Comparison of ENCODE assay signal across 1 cellular context in the genomic region with DNA sequence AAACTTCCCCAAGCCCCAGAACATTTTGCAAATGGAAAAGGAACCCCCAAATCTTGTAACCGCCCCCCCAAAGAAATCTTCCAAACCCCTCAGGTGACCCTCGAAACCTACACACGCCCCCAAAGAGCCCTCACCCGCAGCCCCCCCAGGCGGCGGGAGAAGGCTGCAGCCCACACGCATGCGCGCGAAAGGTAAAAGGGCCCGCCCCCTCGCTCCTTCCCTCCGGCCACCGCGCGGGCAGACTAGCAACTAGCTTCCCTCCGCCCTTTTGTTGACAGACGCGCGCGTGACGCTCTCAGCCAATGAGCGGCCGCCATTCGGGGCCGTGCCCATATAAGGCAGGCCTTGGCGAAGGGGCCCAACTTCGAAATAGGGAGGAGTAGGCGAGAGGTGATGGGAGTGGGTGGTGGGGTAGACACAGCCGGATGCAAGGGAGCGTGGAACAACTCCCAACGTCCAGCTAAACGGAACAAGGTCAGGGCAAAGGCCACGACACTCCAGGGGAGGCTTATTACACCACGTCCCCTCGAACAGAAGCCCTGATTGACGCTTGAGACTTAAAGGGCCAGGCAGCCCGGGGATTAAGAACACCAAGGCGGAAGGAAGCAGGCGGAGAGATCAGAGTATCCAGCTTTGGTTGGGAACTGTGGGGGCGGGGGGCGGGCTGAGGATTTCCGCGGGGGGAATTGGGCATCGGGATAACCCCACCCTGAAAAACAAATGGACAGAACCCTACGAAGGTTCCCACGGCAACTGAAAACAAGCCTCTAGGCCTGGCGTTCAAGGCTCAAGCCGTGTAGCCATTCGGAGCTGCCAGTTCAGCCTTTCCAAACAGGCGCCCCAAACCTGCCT.
TF ChIP-seq lines count a peak whose summit lies in the region.

No MANE protein-coding gene starts in this region.

TF ChIP-seq in IMR-90, 13 proteins besides CTCF, POLR2A, EP300 and RAD21:
- TF ChIP-seq SMC3 (IDR thresholded peaks at IDR 0.05; ENCODE audit: low read depth, low read length) = no peak
- peak; percentile 53; the same call in 1 of the 2 replicates for TF ChIP-seq FOS (IDR thresholded peaks at IDR 0.05; ENCODE audit: low read depth, low read length)
- TF ChIP-seq RCOR1 (IDR thresholded peaks at IDR 0.05; ENCODE audit: insufficient replicate concordance, low read length) = no peak
- TF ChIP-seq, protein P1, sequence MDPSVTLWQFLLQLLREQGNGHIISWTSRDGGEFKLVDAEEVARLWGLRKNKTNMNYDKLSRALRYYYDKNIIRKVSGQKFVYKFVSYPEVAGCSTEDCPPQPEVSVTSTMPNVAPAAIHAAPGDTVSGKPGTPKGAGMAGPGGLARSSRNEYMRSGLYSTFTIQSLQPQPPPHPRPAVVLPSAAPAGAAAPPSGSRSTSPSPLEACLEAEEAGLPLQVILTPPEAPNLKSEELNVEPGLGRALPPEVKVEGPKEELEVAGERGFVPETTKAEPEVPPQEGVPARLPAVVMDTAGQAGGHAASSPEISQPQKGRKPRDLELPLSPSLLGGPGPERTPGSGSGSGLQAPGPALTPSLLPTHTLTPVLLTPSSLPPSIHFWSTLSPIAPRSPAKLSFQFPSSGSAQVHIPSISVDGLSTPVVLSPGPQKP (IDR thresholded peaks at IDR 0.05; ENCODE audit: borderline replicate concordance, low read depth, low read length) = peak; percentile 83; the same call in 1 of the 2 replicates
- TF ChIP-seq CEBPB (IDR thresholded peaks at IDR 0.05; ENCODE audit: low read depth, low read length) = peak; percentile 45; the same call in 1 of the 2 replicates
- TF ChIP-seq MAZ (IDR thresholded peaks at IDR 0.05; ENCODE audit: borderline replicate concordance, low read depth, low read length) = peak; percentile 61; the same call in 1 of the 2 replicates
- TF ChIP-seq MXI1 (IDR thresholded peaks at IDR 0.05; ENCODE audit: borderline replicate concordance, low read depth, low read length) = peak; percentile 44; the same call in 1 of the 2 replicates
- peak; percentile 91 for TF ChIP-seq BHLHE40 (IDR thresholded peaks at IDR 0.05; ENCODE audit: low read depth, low read length)
- TF ChIP-seq NFE2L2 (IDR thresholded peaks at IDR 0.05; ENCODE audit: low read depth, low read length) = no peak
- TF ChIP-seq MAFK (IDR thresholded peaks at IDR 0.05; ENCODE audit: low read depth, low read length) = no peak
- no peak for TF ChIP-seq CHD1 (IDR thresholded peaks at IDR 0.05; ENCODE audit: low read depth, low read length)
- TF ChIP-seq, protein P2, sequence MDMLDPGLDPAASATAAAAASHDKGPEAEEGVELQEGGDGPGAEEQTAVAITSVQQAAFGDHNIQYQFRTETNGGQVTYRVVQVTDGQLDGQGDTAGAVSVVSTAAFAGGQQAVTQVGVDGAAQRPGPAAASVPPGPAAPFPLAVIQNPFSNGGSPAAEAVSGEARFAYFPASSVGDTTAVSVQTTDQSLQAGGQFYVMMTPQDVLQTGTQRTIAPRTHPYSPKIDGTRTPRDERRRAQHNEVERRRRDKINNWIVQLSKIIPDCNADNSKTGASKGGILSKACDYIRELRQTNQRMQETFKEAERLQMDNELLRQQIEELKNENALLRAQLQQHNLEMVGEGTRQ (IDR thresholded peaks at IDR 0.05; ENCODE audit: low read depth, low read length) = peak; percentile 99
- no peak for TF ChIP-seq RFX5 (IDR thresholded peaks at IDR 0.05; ENCODE audit: low read depth, low read length)
